In the genomic region with DNA sequence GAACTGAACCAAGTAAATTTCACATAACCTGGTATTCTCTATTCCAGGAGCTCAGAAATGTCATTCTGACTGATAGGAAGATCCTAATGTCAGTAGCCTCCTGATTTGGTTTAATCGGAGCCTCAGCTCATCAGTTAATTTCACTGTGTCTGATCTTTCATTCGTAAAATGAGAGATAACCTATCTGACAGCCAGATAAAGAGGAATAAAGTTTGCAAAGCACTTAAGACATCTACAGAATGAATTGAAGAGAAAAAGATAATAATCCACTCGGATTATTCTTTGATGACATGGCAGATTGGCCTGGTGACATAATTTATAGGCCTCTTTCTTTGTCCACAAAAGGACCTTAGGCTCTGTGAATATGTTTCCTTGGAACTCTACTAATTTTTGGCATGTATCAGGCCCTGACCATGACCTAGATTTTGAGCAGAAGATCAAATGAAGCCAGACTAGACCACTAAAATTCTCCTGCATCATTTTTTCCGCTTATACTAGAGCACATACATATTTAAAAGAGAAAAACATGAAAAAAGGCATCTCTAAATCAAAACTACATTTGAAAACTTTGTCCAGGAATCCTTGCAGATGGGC, we compare ENCODE assay signal across 22 cellular contexts.
DNase-seq lines count a peak whose midpoint lies in the region; ATAC-seq, FAIRE-seq and TF ChIP-seq lines count a peak whose summit lies in the region.
"Had no signal": no experiment of that assay in that cellular context is flagged by ENCODE, and none has a peak within 500 bp of the region (broad histone marks: within the 10 kb centered on the region; RNA-seq: fewer than 3 reads in every experiment).

No MANE protein-coding gene starts in this region.

- TF ChIP-seq RAD21 in neural cell (conservative IDR thresholded peaks at IDR 0.05): no peak

- FAIRE-seq in astrocyte (lab: Jason Lieb, UNC): peak; percentile 52
- FAIRE-seq: G401.6, GM12892, H1 had no signal

- H3K79me2 ChIP-seq in astrocyte (ENCODE audit: insufficient read depth, low read length): no peaks in the 10 kb centered on the region
- H3K79me2 ChIP-seq in neural cell (replicated peaks; ENCODE audit: insufficient read depth, low read length): no peaks in the 10 kb centered on the region
- no peaks in the 10 kb centered on the region for H3K79me2 ChIP-seq in PC-3 (ENCODE audit: low read length)

- H3K4me1 ChIP-seq in astrocyte (ENCODE audit: insufficient read depth, low read length) (peaks cover 25% of the 10 kb centered on the region), PC-3 (ENCODE audit: insufficient read depth, low read length) (peaks cover 40% of the 10 kb centered on the region)

- ATAC-seq in PC-3 (no peak), HG03139 (IDR thresholded peaks at IDR 0.05; ENCODE audit: unreplicated experiment) (no peak), GM18517 (IDR thresholded peaks at IDR 0.05; ENCODE audit: unreplicated experiment) (no peak)
- ATAC-seq: CD8-positive, alpha-beta T cell; HCT116 had no signal

- H3K27me3 Mint-ChIP-seq in astrocyte (ENCODE audit: low read depth, unreplicated experiment): no peaks in the 10 kb centered on the region

- TF ChIP-seq EP300 in neural cell (conservative IDR thresholded peaks at IDR 0.05; ENCODE audit: poor library complexity, severe bottlenecking): peak; percentile 42

- peaks cover 33% of the 10 kb centered on the region for H3K4me1 Mint-ChIP-seq in astrocyte (ENCODE audit: low read depth, unreplicated experiment)

- CTCF ChIA-PET in PC-3 (lab: Charles Lee): no interaction called here

- no TSS peak for BruUV-seq in PC-3 (replicated peaks; lab: Mats Ljungman, UMichigan)

- H3K9me3 Mint-ChIP-seq in astrocyte (ENCODE audit: unreplicated experiment): no peaks in the 10 kb centered on the region
- H3K9me3 Mint-ChIP-seq: CD8-positive, alpha-beta T cell had no signal

- in situ Hi-C loops in brain microvascular endothelial cell (cut with HindIII; ENCODE audit: low pct_ligation_motif_present, low sequenced_read_pairs): no loop called here

- H3K9me2 ChIP-seq in neural cell (ENCODE audit: insufficient read depth, low read length): no peaks in the 10 kb centered on the region
- H3K9me2 ChIP-seq in PC-3 (replicated peaks; ENCODE audit: low read length): no peaks in the 10 kb centered on the region

- H3K27me3 ChIP-seq in astrocyte (ENCODE audit: insufficient read depth, low read length): no peaks in the 10 kb centered on the region
- H3K27me3 ChIP-seq in neural cell (ENCODE audit: insufficient read depth, low read depth, low read length): no peaks in the 10 kb centered on the region
- H3K27me3 ChIP-seq in PC-3 (ENCODE audit: low read length): no peaks in the 10 kb centered on the region
- H3K27me3 ChIP-seq in brain microvascular endothelial cell (replicated peaks): no peaks in the 10 kb centered on the region
- H3K27me3 ChIP-seq: BLaER1 treated with 17β-estradiol and CSF1 and Interleukin-3, amounts not matched to agents 10 nM and 100 nM had no signal

- H3K4me3 Mint-ChIP-seq in astrocyte (ENCODE audit: unreplicated experiment): no peak overlapping the region
- H3K4me3 Mint-ChIP-seq: CD8-positive, alpha-beta T cell had no signal

- H2AFZ ChIP-seq in astrocyte (ENCODE audit: low read depth, low read length): no peak overlapping the region
- no peak overlapping the region for H2AFZ ChIP-seq in neural cell (ENCODE audit: low read depth, low read length)
- H2AFZ ChIP-seq in PC-3 (ENCODE audit: low read length): no peak overlapping the region

- H3K36me3 ChIP-seq in astrocyte (ENCODE audit: insufficient read depth, low read length): no peaks in the 10 kb centered on the region
- H3K36me3 ChIP-seq in neural cell (ENCODE audit: insufficient read depth, low read length): no peaks in the 10 kb centered on the region
- no peaks in the 10 kb centered on the region for H3K36me3 ChIP-seq in PC-3 (ENCODE audit: low read depth, low read length)
- no peaks in the 10 kb centered on the region for H3K36me3 ChIP-seq in brain microvascular endothelial cell (replicated peaks)
- H3K36me3 ChIP-seq: BLaER1 treated with 17β-estradiol and CSF1 and Interleukin-3, amounts not matched to agents 10 nM and 100 nM had no signal

- no peak for TF ChIP-seq CTCF in astrocyte (IDR thresholded peaks at IDR 0.05; ENCODE audit: insufficient read depth, low read depth, low read length)
- no peak for TF ChIP-seq CTCF in neural cell (IDR thresholded peaks at IDR 0.05; ENCODE audit: poor library complexity, severe bottlenecking)
- no peak for TF ChIP-seq CTCF in PC-3 (conservative IDR thresholded peaks at IDR 0.05; ENCODE audit: low read depth, low read length)
- TF ChIP-seq CTCF in brain microvascular endothelial cell (IDR thresholded peaks at IDR 0.05; ENCODE audit: low read depth, low read length, missing control alignments): no peak

- intact Hi-C loops in PC-3 (cut with micrococcal nuclease): no loop called here

- H3K27ac Mint-ChIP-seq in astrocyte (ENCODE audit: unreplicated experiment): peak overlapping the region; percentile 79
- H3K27ac Mint-ChIP-seq: CD8-positive, alpha-beta T cell had no signal

- DNase-seq in M059J (ENCODE audit: low read depth) (peak; percentile 27), astrocyte (ENCODE audit: low read depth) (peak; percentile 60), PC-3 (no peak), brain microvascular endothelial cell (no peak)
- DNase-seq: ACHN; CD8-positive, alpha-beta T cell; DMS153; NCI-H1105 treated with DMSO at 0.1 percent for 48 hours; NCI-H2081; NCI-H2171 treated with DMSO at 0.1 percent for 48 hours; NCI-H524 treated with DMSO at 0.1 percent for 48 hours; NCI-H82; Right ventricle myocardium superior had no signal

- H4K20me1 ChIP-seq in astrocyte (ENCODE audit: insufficient read depth, low read length) (no peaks in the 10 kb centered on the region), neural cell (ENCODE audit: insufficient read depth) (no peaks in the 10 kb centered on the region), PC-3 (ENCODE audit: low read length) (no peaks in the 10 kb centered on the region)
- H4K20me1 ChIP-seq: BLaER1 treated with 17β-estradiol and CSF1 and Interleukin-3, amounts not matched to agents 10 nM and 100 nM had no signal

- H3K4me3 ChIP-seq in astrocyte (ENCODE audit: insufficient read depth, low read depth, low read length) (no peak overlapping the region), neural cell (ENCODE audit: low read length) (no peak overlapping the region), PC-3 (ENCODE audit: low read length) (no peak overlapping the region), brain microvascular endothelial cell (ENCODE audit: low read depth, low read length) (no peak overlapping the region)
- H3K4me3 ChIP-seq: BLaER1 treated with 17β-estradiol and CSF1 and Interleukin-3, amounts not matched to agents 10 nM and 100 nM had no signal

- no peaks in the 10 kb centered on the region for H3K36me3 Mint-ChIP-seq in astrocyte (ENCODE audit: low read depth, unreplicated experiment)
- H3K36me3 Mint-ChIP-seq: CD8-positive, alpha-beta T cell had no signal

- H3K9ac ChIP-seq in astrocyte (ENCODE audit: low read length) (no peak overlapping the region), neural cell (ENCODE audit: low read length) (no peak overlapping the region), PC-3 (ENCODE audit: low read length) (no peak overlapping the region)
- H3K9ac ChIP-seq: BLaER1 treated with 17β-estradiol and CSF1 and Interleukin-3, amounts not matched to agents 10 nM and 100 nM; KMS-11 had no signal

- POLR2A ChIA-PET in PC-3 (lab: Charles Lee; ENCODE audit: unreplicated experiment): no interaction called here

- H3F3A ChIP-seq in neural cell (ENCODE audit: insufficient read depth, low read length, poor library complexity, severe bottlenecking): no peaks in the 10 kb centered on the region
- H3F3A ChIP-seq in PC-3 (ENCODE audit: low read length, unreplicated experiment): peaks cover 11% of the 10 kb centered on the region

- H3K4me2 ChIP-seq in astrocyte (ENCODE audit: low read length) (no peak overlapping the region), neural cell (ENCODE audit: low read length) (no peak overlapping the region), PC-3 (ENCODE audit: low read length) (no peak overlapping the region)
- H3K4me2 ChIP-seq: BLaER1 treated with 17β-estradiol and CSF1 and Interleukin-3, amounts not matched to agents 10 nM and 100 nM; KMS-11 had no signal

- H3K27ac ChIP-seq in astrocyte (ENCODE audit: low read depth, low read length) (no peak overlapping the region), neural cell (ENCODE audit: low read length) (peak overlapping the region; percentile 42), PC-3 (ENCODE audit: low read length) (no peak overlapping the region), brain microvascular endothelial cell (no peak overlapping the region)
- H3K27ac ChIP-seq: BLaER1 treated with 17β-estradiol and CSF1 and Interleukin-3, amounts not matched to agents 10 nM and 100 nM; KMS-11 had no signal

- H3K9me3 ChIP-seq in astrocyte (ENCODE audit: insufficient read depth, low read depth, low read length): no peaks in the 10 kb centered on the region
- H3K9me3 ChIP-seq in neural cell (ENCODE audit: low read length): no peaks in the 10 kb centered on the region
- H3K9me3 ChIP-seq in PC-3 (ENCODE audit: low read length): no peaks in the 10 kb centered on the region

TF ChIP-seq in neural cell, 6 proteins besides CTCF, POLR2A, EP300 and RAD21 (continues in another document):
- TF ChIP-seq POLR2AphosphoS5 (IDR thresholded peaks at IDR 0.05): no peak
- TF ChIP-seq, protein P1, sequence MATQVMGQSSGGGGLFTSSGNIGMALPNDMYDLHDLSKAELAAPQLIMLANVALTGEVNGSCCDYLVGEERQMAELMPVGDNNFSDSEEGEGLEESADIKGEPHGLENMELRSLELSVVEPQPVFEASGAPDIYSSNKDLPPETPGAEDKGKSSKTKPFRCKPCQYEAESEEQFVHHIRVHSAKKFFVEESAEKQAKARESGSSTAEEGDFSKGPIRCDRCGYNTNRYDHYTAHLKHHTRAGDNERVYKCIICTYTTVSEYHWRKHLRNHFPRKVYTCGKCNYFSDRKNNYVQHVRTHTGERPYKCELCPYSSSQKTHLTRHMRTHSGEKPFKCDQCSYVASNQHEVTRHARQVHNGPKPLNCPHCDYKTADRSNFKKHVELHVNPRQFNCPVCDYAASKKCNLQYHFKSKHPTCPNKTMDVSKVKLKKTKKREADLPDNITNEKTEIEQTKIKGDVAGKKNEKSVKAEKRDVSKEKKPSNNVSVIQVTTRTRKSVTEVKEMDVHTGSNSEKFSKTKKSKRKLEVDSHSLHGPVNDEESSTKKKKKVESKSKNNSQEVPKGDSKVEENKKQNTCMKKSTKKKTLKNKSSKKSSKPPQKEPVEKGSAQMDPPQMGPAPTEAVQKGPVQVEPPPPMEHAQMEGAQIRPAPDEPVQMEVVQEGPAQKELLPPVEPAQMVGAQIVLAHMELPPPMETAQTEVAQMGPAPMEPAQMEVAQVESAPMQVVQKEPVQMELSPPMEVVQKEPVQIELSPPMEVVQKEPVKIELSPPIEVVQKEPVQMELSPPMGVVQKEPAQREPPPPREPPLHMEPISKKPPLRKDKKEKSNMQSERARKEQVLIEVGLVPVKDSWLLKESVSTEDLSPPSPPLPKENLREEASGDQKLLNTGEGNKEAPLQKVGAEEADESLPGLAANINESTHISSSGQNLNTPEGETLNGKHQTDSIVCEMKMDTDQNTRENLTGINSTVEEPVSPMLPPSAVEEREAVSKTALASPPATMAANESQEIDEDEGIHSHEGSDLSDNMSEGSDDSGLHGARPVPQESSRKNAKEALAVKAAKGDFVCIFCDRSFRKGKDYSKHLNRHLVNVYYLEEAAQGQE (IDR thresholded peaks at IDR 0.05; ENCODE audit: borderline replicate concordance): no peak

Comparison
In these comparisons a context has a peak if more than half of its experiments do, and no peak if none do; other contexts are left out.
1. DNase-seq: peak in M059J (single experiment) and astrocyte (single experiment); none in PC-3 (single experiment) and brain microvascular endothelial cell (single experiment).